30 cellular contexts compared by ENCODE assay signal in the genomic region with DNA sequence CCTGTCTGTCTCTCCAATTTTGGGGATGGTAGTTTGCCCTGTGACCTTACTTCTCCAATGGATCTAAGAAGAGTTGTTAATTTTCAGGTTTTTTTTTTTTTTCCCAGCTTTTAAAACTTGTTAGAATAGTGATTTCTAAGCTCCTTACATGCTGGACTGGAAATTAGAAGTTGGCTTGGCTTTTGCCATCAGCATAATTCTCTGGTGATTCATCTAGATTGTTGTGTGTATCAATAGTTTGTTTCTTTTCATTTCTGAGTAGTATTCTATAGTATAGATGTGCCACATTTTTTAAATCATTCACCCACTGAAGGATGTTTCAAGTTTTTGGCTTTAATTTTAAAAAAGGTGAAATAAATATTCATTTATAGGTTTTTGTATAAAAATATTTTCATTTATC. TPM values are rescaled to one million over a fixed set of nuclear protein-coding genes. Genes with fewer than 3 reads are reported as not detected.
"Had no signal": no experiment of that assay in that cellular context is flagged by ENCODE, and none has a peak within 500 bp of the region (broad histone marks: within the 10 kb centered on the region; RNA-seq: fewer than 3 reads in every experiment).

No MANE protein-coding gene starts in this region.

- H3K27ac ChIP-seq: brain microvascular endothelial cell, foreskin keratinocyte, left lung, neural progenitor cell, testis, uterus, VCaP had no signal

- H3K4me3 ChIP-seq: left lung, lung, neural progenitor cell, smooth muscle cell, testis, uterus had no signal

- H3K4me2 ChIP-seq: neural progenitor cell, smooth muscle cell had no signal

- H3K4me1 ChIP-seq: left lung, neural progenitor cell, testis, uterus had no signal

- H3K9ac ChIP-seq: neural progenitor cell had no signal

- H3K27ac Mint-ChIP-seq: activated CD4-positive, alpha-beta T cell treated with anti-CD3 and anti-CD28 coated beads, Interleukin-2, amount 10 ng/mL, durations not matched to agents 24 days and 14 days; activated CD8-positive, alpha-beta memory T cell treated with anti-CD3 and anti-CD28 coated beads, Interleukin-2, amount 10 ng/mL, durations not matched to agents 7 days and 5 days; activated CD8-positive, alpha-beta T cell treated with anti-CD3 and anti-CD28 coated beads for 36 hours; activated naive CD8-positive, alpha-beta T cell treated with anti-CD3 and anti-CD28 coated beads, Interleukin-2, amount 50 U/mL, for 24 hours; mesothelial cell of epicardium; naive thymus-derived CD8-positive, alpha-beta T cell; neural progenitor cell; stimulated activated naive B cell treated with anti-CD40 and anti-IgM and Interleukin-4, amounts not matched to agents 10 μg/mL and 1 μg/mL and 100 μg/mL, for 72 hours; T-helper 2 cell treated with Interferon-gamma antibody and Interleukin-4, amounts not matched to agents 5 μg/mL and 100 μg/mL, for 36 hours had no signal

- H3K4me1 Mint-ChIP-seq: activated CD4-positive, alpha-beta T cell treated with anti-CD3 and anti-CD28 coated beads, Interleukin-2, amount 10 ng/mL, durations not matched to agents 24 days and 14 days; activated CD8-positive, alpha-beta memory T cell treated with anti-CD3 and anti-CD28 coated beads, Interleukin-2, amount 10 ng/mL, durations not matched to agents 7 days and 5 days; activated naive CD8-positive, alpha-beta T cell treated with anti-CD3 and anti-CD28 coated beads, Interleukin-2, amount 50 U/mL, for 24 hours; mesothelial cell of epicardium; naive thymus-derived CD8-positive, alpha-beta T cell; neural progenitor cell; stimulated activated naive B cell treated with anti-CD40 and anti-IgM and Interleukin-4, amounts not matched to agents 10 μg/mL and 1 μg/mL and 100 μg/mL, for 72 hours had no signal

- DNase-seq: activated CD4-positive, alpha-beta T cell treated with anti-CD3 and anti-CD28 coated beads, Interleukin-2, amount 10 ng/mL, durations not matched to agents 24 days and 14 days; activated CD8-positive, alpha-beta memory T cell treated with anti-CD3 and anti-CD28 coated beads, Interleukin-2, amount 10 ng/mL, durations not matched to agents 7 days and 5 days; activated CD8-positive, alpha-beta T cell treated with anti-CD3 and anti-CD28 coated beads for 36 hours; activated effector memory CD4-positive, alpha-beta T cell treated with anti-CD3 and anti-CD28 coated beads, Interleukin-2, amount 50 U/mL, for 16 hours; activated naive CD4-positive, alpha-beta T cell treated with anti-CD3 and anti-CD28 coated beads, Interleukin-2, amount 50 U/mL, for 16 hours; activated naive CD8-positive, alpha-beta T cell treated with anti-CD3 and anti-CD28 coated beads, Interleukin-2, amount 50 U/mL, for 24 hours; activated T-cell treated with anti-CD3 and anti-CD28 coated beads for 4 hours; anterior cingulate cortex; brain microvascular endothelial cell; caudate nucleus; dermis blood vessel endothelial cell; effector CD8-positive, alpha-beta T cell; foreskin keratinocyte; left lung; naive thymus-derived CD8-positive, alpha-beta T cell; posterior cingulate gyrus; stimulated activated CD4-positive, alpha-beta T cell treated with anti-CD3 and anti-CD28 coated beads, Interleukin-15, amount 100 ng/mL, for 24 hours; stimulated activated naive B cell treated with anti-CD40 and anti-IgM and Interleukin-4, amounts not matched to agents 10 μg/mL and 1 μg/mL and 100 μg/mL, for 72 hours; testis; trophoblast cell; uterus had no signal

- H3K9me3 Mint-ChIP-seq: activated CD4-positive, alpha-beta T cell treated with anti-CD3 and anti-CD28 coated beads, Interleukin-2, amount 10 ng/mL, durations not matched to agents 24 days and 14 days had no signal

- H3K36me3 ChIP-seq: brain microvascular endothelial cell, left lung, neural progenitor cell, uterus had no signal

- H3K9me3 ChIP-seq: testis, uterus had no signal

- H3K4me3 Mint-ChIP-seq: activated CD4-positive, alpha-beta T cell treated with anti-CD3 and anti-CD28 coated beads, Interleukin-2, amount 10 ng/mL, durations not matched to agents 24 days and 14 days; activated CD8-positive, alpha-beta memory T cell treated with anti-CD3 and anti-CD28 coated beads, Interleukin-2, amount 10 ng/mL, durations not matched to agents 7 days and 5 days; activated CD8-positive, alpha-beta T cell treated with anti-CD3 and anti-CD28 coated beads for 36 hours; activated naive CD8-positive, alpha-beta T cell treated with anti-CD3 and anti-CD28 coated beads, Interleukin-2, amount 50 U/mL, for 24 hours; mesothelial cell of epicardium; naive thymus-derived CD8-positive, alpha-beta T cell; neural progenitor cell; stimulated activated naive B cell treated with anti-CD40 and anti-IgM and Interleukin-4, amounts not matched to agents 10 μg/mL and 1 μg/mL and 100 μg/mL, for 72 hours; T-helper 2 cell treated with Interferon-gamma antibody and Interleukin-4, amounts not matched to agents 5 μg/mL and 100 μg/mL, for 36 hours had no signal

- ATAC-seq: activated CD4-positive, CD25-positive, alpha-beta regulatory T cell treated with anti-CD3 and anti-CD28 coated beads, Interleukin-2, amount 50 U/mL, for 24 hours; activated CD8-positive, alpha-beta memory T cell treated with anti-CD3 and anti-CD28 coated beads, Interleukin-2, amount 10 ng/mL, durations not matched to agents 7 days and 5 days; activated CD8-positive, alpha-beta T cell treated with anti-CD3 and anti-CD28 coated beads for 36 hours; activated naive CD8-positive, alpha-beta T cell treated with anti-CD3 and anti-CD28 coated beads, Interleukin-2, amount 50 U/mL, for 24 hours; esophagus mucosa; foreskin keratinocyte; left lung; naive thymus-derived CD8-positive, alpha-beta T cell; sciatic nerve; stimulated activated naive B cell treated with anti-CD40 and anti-IgM and Interleukin-4, amounts not matched to agents 10 μg/mL and 1 μg/mL and 100 μg/mL, for 72 hours had no signal

- H3K27me3 ChIP-seq: brain microvascular endothelial cell, foreskin keratinocyte, left lung, neural progenitor cell, testis, uterus had no signal

- H3K36me3 Mint-ChIP-seq: activated CD8-positive, alpha-beta memory T cell treated with anti-CD3 and anti-CD28 coated beads, Interleukin-2, amount 10 ng/mL, durations not matched to agents 7 days and 5 days; neural progenitor cell; stimulated activated naive B cell treated with anti-CD40 and anti-IgM and Interleukin-4, amounts not matched to agents 10 μg/mL and 1 μg/mL and 100 μg/mL, for 72 hours had no signal

- H2AFZ ChIP-seq: neural progenitor cell had no signal

RNA-seq across cellular contexts. Expression of a gene that starts 51.4 kb away (rescaled TPM):
- total RNA-seq: activated CD8-positive, alpha-beta memory T cell treated with anti-CD3 and anti-CD28 coated beads, Interleukin-2, amount 10 ng/mL, durations not matched to agents 7 days and 5 days; activated CD8-positive, alpha-beta T cell treated with anti-CD3 and anti-CD28 coated beads for 36 hours had no signal
- polyA plus RNA-seq: naive thymus-derived CD8-positive, alpha-beta T cell had no signal
